In genomic region chr21:43981151-43981870, GRCh38 we compare ENCODE assay signal across 20 cellular contexts. TPM values are rescaled to one million over a fixed set of nuclear protein-coding genes. Genes with fewer than 3 reads are reported as not detected.
DNase-seq lines count a peak whose midpoint lies in the region; ATAC-seq and TF ChIP-seq lines count a peak whose summit lies in the region.
"Had no signal": no experiment of that assay in that cellular context is flagged by ENCODE, and none has a peak within 500 bp of the region (broad histone marks: within the 10 kb centered on the region; RNA-seq: fewer than 3 reads in every experiment).

No MANE protein-coding gene starts in this region.

- CTCF ChIA-PET in activated naive CD4-positive, alpha-beta T cell treated with anti-CD3 and anti-CD28 coated beads for 36 hours (lab: Charles Lee), result no interaction called here
- CTCF ChIA-PET in WTC11 (lab: Charles Lee), result interaction anchor here (0.9 to 1.4 kb wide), 4 partner anchors 40 to 252 kb away, joined by 3 to 5 read pairs (median 3); no protein-coding TSS in a partner anchor

- H3K4me3 ChIP-seq in testis, result no peak overlapping the region
- H3K4me3 ChIP-seq: SJCRH30 had no signal

- no peaks in the 10 kb centered on the region for H3K27me3 Mint-ChIP-seq in activated naive CD4-positive, alpha-beta T cell treated with anti-CD3 and anti-CD28 coated beads for 36 hours (ENCODE audit: low read depth)
- H3K27me3 Mint-ChIP-seq in WTC11 (ENCODE audit: low read depth), result no peaks in the 10 kb centered on the region

- no peak overlapping the region for H3K4me3 Mint-ChIP-seq in activated naive CD4-positive, alpha-beta T cell treated with anti-CD3 and anti-CD28 coated beads for 36 hours
- H3K4me3 Mint-ChIP-seq in WTC11, result no peak overlapping the region; the same call in 1 of the 2 replicates
- H3K4me3 Mint-ChIP-seq in stimulated activated effector memory CD8-positive, alpha-beta T cell treated with anti-CD3 and anti-CD28 coated beads, Interleukin-12 subunit alpha, Interleukin-12 subunit beta, amount 100 ng/mL, for 72 hours, result no peak overlapping the region
- H3K4me3 Mint-ChIP-seq: CD14-positive monocyte had no signal

- H3K36me3 ChIP-seq in testis (ENCODE audit: low read depth, missing control alignments), result no peaks in the 10 kb centered on the region
- H3K36me3 ChIP-seq: SJCRH30 had no signal

- no peak for TF ChIP-seq CTCF in WTC11 (IDR thresholded peaks at IDR 0.05)
- no peak for TF ChIP-seq CTCF in testis (IDR thresholded peaks at IDR 0.05)

- H3K27ac ChIP-seq in testis, result no peak overlapping the region
- H3K27ac ChIP-seq: 22Rv1, SJCRH30 had no signal

- H3K9me3 ChIP-seq in testis, result no peaks in the 10 kb centered on the region
- H3K9me3 ChIP-seq: SJCRH30 had no signal

- no peak for TF ChIP-seq POLR2A in testis (IDR thresholded peaks at IDR 0.05)

- H3K27ac Mint-ChIP-seq in activated naive CD4-positive, alpha-beta T cell treated with anti-CD3 and anti-CD28 coated beads, Interleukin-2, amount 50 U/mL, for 72 hours, result peak overlapping the region; percentile 14 to 63
- no peak overlapping the region for H3K27ac Mint-ChIP-seq in activated naive CD4-positive, alpha-beta T cell treated with anti-CD3 and anti-CD28 coated beads for 36 hours
- H3K27ac Mint-ChIP-seq in WTC11, result peak overlapping the region; percentile 14
- H3K27ac Mint-ChIP-seq in stimulated activated effector memory CD8-positive, alpha-beta T cell treated with anti-CD3 and anti-CD28 coated beads, Interleukin-12 subunit alpha, Interleukin-12 subunit beta, amount 100 ng/mL, for 72 hours, result peak overlapping the region; percentile 32

- H3K4me1 ChIP-seq in testis, result no peaks in the 10 kb centered on the region

- ATAC-seq in activated naive CD4-positive, alpha-beta T cell treated with anti-CD3 and anti-CD28 coated beads, Interleukin-2, amount 50 U/mL, for 72 hours, result no peak
- ATAC-seq in WTC11 (no peak), sciatic nerve (no peak)
- ATAC-seq in stimulated activated effector memory CD8-positive, alpha-beta T cell treated with anti-CD3 and anti-CD28 coated beads, Interleukin-12 subunit alpha, Interleukin-12 subunit beta, amount 100 ng/mL, for 72 hours, result no peak

- H3K9me3 Mint-ChIP-seq in activated naive CD4-positive, alpha-beta T cell treated with anti-CD3 and anti-CD28 coated beads, Interleukin-2, amount 50 U/mL, for 72 hours, result no peaks in the 10 kb centered on the region
- H3K9me3 Mint-ChIP-seq in activated naive CD4-positive, alpha-beta T cell treated with anti-CD3 and anti-CD28 coated beads for 36 hours, result no peaks in the 10 kb centered on the region
- no peaks in the 10 kb centered on the region for H3K9me3 Mint-ChIP-seq in WTC11
- H3K9me3 Mint-ChIP-seq in stimulated activated effector memory CD8-positive, alpha-beta T cell treated with anti-CD3 and anti-CD28 coated beads, Interleukin-12 subunit alpha, Interleukin-12 subunit beta, amount 100 ng/mL, for 72 hours, result no peaks in the 10 kb centered on the region

- no peak for DNase-seq in activated naive CD4-positive, alpha-beta T cell treated with anti-CD3 and anti-CD28 coated beads, Interleukin-2, amount 50 U/mL, for 72 hours (ENCODE audit: low spot score in 2 of 2)
- no peak for DNase-seq in activated naive CD4-positive, alpha-beta T cell treated with anti-CD3 and anti-CD28 coated beads for 36 hours
- DNase-seq in WTC11 (ENCODE audit: low spot score) (no peak), left kidney (ENCODE audit: low read depth, low spot score) (peak; percentile 44), sciatic nerve (ENCODE audit: low spot score) (no peak), inferior parietal cortex (ENCODE audit: extremely low spot score) (no peak), testis (no peak)
- DNase-seq in stimulated activated effector memory CD8-positive, alpha-beta T cell treated with anti-CD3 and anti-CD28 coated beads, Interleukin-12 subunit alpha, Interleukin-12 subunit beta, amount 100 ng/mL, for 72 hours (ENCODE audit: low spot score in 2 of 2), result no peak
- DNase-seq: DMS53, GDM1, GOT3, KG1, NCI-H1092, NCI-H1930, NCI-H345, NCI-H524 treated with DMSO at 0.1 percent for 48 hours, NCI-H82, SJCRH30 had no signal

- H3K36me3 Mint-ChIP-seq in activated naive CD4-positive, alpha-beta T cell treated with anti-CD3 and anti-CD28 coated beads, Interleukin-2, amount 50 U/mL, for 72 hours, result no peaks in the 10 kb centered on the region
- peaks cover 3% of the 10 kb centered on the region for H3K36me3 Mint-ChIP-seq in activated naive CD4-positive, alpha-beta T cell treated with anti-CD3 and anti-CD28 coated beads for 36 hours (ENCODE audit: low read depth)
- no peaks in the 10 kb centered on the region for H3K36me3 Mint-ChIP-seq in WTC11
- peaks cover 39% of the 10 kb centered on the region for H3K36me3 Mint-ChIP-seq in stimulated activated effector memory CD8-positive, alpha-beta T cell treated with anti-CD3 and anti-CD28 coated beads, Interleukin-12 subunit alpha, Interleukin-12 subunit beta, amount 100 ng/mL, for 72 hours

- 75 to 91% methylated on average over 2 to 26 of the region's 26 CpGs for WGBS in testis, 2 donors

- H3K4me1 Mint-ChIP-seq in activated naive CD4-positive, alpha-beta T cell treated with anti-CD3 and anti-CD28 coated beads for 36 hours (ENCODE audit: low read depth), result peaks cover 12% of the 10 kb centered on the region
- peaks cover 20% of the 10 kb centered on the region for H3K4me1 Mint-ChIP-seq in WTC11
- H3K4me1 Mint-ChIP-seq in stimulated activated effector memory CD8-positive, alpha-beta T cell treated with anti-CD3 and anti-CD28 coated beads, Interleukin-12 subunit alpha, Interleukin-12 subunit beta, amount 100 ng/mL, for 72 hours, result peaks cover 12% of the 10 kb centered on the region

- no peaks in the 10 kb centered on the region for H3K27me3 ChIP-seq in testis
- H3K27me3 ChIP-seq: SJCRH30 had no signal

- POLR2A ChIA-PET in WTC11 (lab: Charles Lee), result no interaction called here

- intact Hi-C loops in activated naive CD4-positive, alpha-beta T cell treated with anti-CD3 and anti-CD28 coated beads for 36 hours (cut with micrococcal nuclease), result no loop called here
- intact Hi-C loops in sciatic nerve (cut with DNase I) (no loop called here), testis (cut with DNase I; ENCODE audit: low total_unique reads) (loop anchor here (10.0 kb wide), 1 partner anchor 117 kb away; the partner anchor contains the start of gene AGPAT3)

TF ChIP-seq in WTC11, 78 proteins besides CTCF, POLR2A, EP300 and RAD21:
- no peak for TF ChIP-seq TP53 (CRISPR knock-in tag; IDR thresholded peaks at IDR 0.05)
- no peak for TF ChIP-seq FOXP1 (CRISPR knock-in tag; IDR thresholded peaks at IDR 0.05; ENCODE audit: borderline replicate concordance)
- no peak for TF ChIP-seq GRHL2 (CRISPR knock-in tag; IDR thresholded peaks at IDR 0.05; ENCODE audit: insufficient replicate concordance, severe bottlenecking)
- TF ChIP-seq TEAD1 (CRISPR knock-in tag; IDR thresholded peaks at IDR 0.05), result no peak

RNA-seq across cellular contexts. Expression of gene TRAPPC10, which starts 30.8 kb away (rescaled TPM):
- total RNA-seq in activated naive CD4-positive, alpha-beta T cell treated with anti-CD3 and anti-CD28 coated beads, Interleukin-2, amount 50 U/mL, for 72 hours, result 10 to 100 TPM; 49.2 to 59.5 TPM
- total RNA-seq in activated naive CD4-positive, alpha-beta T cell treated with anti-CD3 and anti-CD28 coated beads for 36 hours, result 10 to 100 TPM; 37.1 to 38.6 TPM
- total RNA-seq in WTC11 (2021), result 29.3 to 34.5 TPM (median 29.7 TPM) in 3 replicates
- total RNA-seq in sciatic nerve, result 55.1 TPM
- 10 to 100 TPM; 58.0 to 69.8 TPM for total RNA-seq in testis
- polyA plus RNA-seq in testis (ENCODE audit: insufficient read depth, low read depth, low replicate concordance), result 46.4 TPM
